9 cellular contexts compared by ENCODE assay signal in the genomic region with DNA sequence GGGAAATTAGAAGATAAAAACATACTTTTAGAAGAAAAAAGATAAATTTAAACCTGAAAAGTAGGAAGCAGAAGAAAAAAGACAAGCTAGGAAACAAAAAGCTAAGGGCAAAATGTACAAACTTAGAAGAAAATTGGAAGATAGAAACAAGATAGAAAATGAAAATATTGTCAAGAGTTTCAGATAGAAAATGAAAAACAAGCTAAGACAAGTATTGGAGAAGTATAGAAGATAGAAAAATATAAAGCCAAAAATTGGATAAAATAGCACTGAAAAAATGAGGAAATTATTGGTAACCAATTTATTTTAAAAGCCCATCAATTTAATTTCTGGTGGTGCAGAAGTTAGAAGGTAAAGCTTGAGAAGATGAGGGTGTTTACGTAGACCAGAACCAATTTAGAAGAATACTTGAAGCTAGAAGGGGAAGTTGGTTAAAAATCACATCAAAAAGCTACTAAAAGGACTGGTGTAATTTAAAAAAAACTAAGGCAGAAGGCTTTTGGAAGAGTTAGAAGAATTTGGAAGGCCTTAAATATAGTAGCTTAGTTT. TPM values are rescaled to one million over a fixed set of nuclear protein-coding genes. Genes with fewer than 3 reads are reported as not detected.
DNase-seq lines count a peak whose midpoint lies in the region; ATAC-seq and TF ChIP-seq lines count a peak whose summit lies in the region.
"Had no signal": no experiment of that assay in that cellular context is flagged by ENCODE, and none has a peak within 500 bp of the region (broad histone marks: within the 10 kb centered on the region; RNA-seq: fewer than 3 reads in every experiment).

No MANE protein-coding gene starts in this region.

- no peak for ATAC-seq in HG03469 (IDR thresholded peaks at IDR 0.05; ENCODE audit: unreplicated experiment)
- no peak for ATAC-seq in GM18502 (IDR thresholded peaks at IDR 0.05; ENCODE audit: poor library complexity, unreplicated experiment)

- DNase-seq in Caki2 (ENCODE audit: low read depth) (peak; percentile 34), esophagus squamous epithelium (lab: John Stamatoyannopoulos, UW) (no peak), retina (peak; percentile 28), SHP77 treated with DMSO at 0.1 percent for 48 hours (lab: John Stamatoyannopoulos, UW) (no peak), Ammon's horn (ENCODE audit: low spot score) (no peak)
- DNase-seq: activated B cell treated with CpG ODN at 0.5 μM for 24 hours had no signal

- H3K4me3 ChIP-seq in OCI-LY1 (ENCODE audit: low read depth, low read length, poor library complexity, severe bottlenecking) (peak overlapping the region; percentile 77), esophagus squamous epithelium (peak overlapping the region; percentile 47 to 96 (median 76))

- no peak overlapping the region for H2AFZ ChIP-seq in OCI-LY1 (ENCODE audit: low read length)

- intact Hi-C loops in esophagus squamous epithelium (cut with DNase I), result loop anchor here (2.0 kb wide), 1 partner anchor 77 kb away; a partner anchor contains a TSS

- H3K9me2 ChIP-seq in OCI-LY1 (ENCODE audit: low read depth, low read length), result no peaks in the 10 kb centered on the region

- H3K9me3 ChIP-seq in OCI-LY1 (ENCODE audit: low read length) (no peaks in the 10 kb centered on the region), esophagus squamous epithelium (no peaks in the 10 kb centered on the region)

- peak overlapping the region; percentile 95 for H3K4me2 ChIP-seq in OCI-LY1 (ENCODE audit: low read length)

- TF ChIP-seq CTCF in OCI-LY1 (IDR thresholded peaks at IDR 0.05; ENCODE audit: low read length) (no peak), esophagus squamous epithelium (IDR thresholded peaks at IDR 0.05) (no peak)

- peak overlapping the region; percentile 99 for H3K9ac ChIP-seq in OCI-LY1 (ENCODE audit: low read length)

- H3K79me2 ChIP-seq in OCI-LY1 (ENCODE audit: insufficient read depth, low read length), result peaks cover 59% of the 10 kb centered on the region

- H3K36me3 ChIP-seq in OCI-LY1 (ENCODE audit: insufficient read depth, low read length), result peaks cover 58% of the 10 kb centered on the region
- peaks cover 8 to 44% (median 32%) of the 10 kb centered on the region in 3 donors for H3K36me3 ChIP-seq in esophagus squamous epithelium

- peak overlapping the region; percentile 99 for H3K27ac ChIP-seq in OCI-LY1 (ENCODE audit: low read depth, low read length, poor library complexity, severe bottlenecking)
- H3K27ac ChIP-seq in esophagus squamous epithelium, result peak overlapping the region; percentile 95 to 100 (median 98)

- H3K27me3 ChIP-seq in OCI-LY1 (ENCODE audit: insufficient read depth, low read length) (no peaks in the 10 kb centered on the region), esophagus squamous epithelium (no peaks in the 10 kb centered on the region)

- peaks cover 57% of the 10 kb centered on the region for H3F3A ChIP-seq in OCI-LY1 (ENCODE audit: insufficient read depth, low read length)

- H4K20me1 ChIP-seq in OCI-LY1 (ENCODE audit: insufficient read depth, low read length), result no peaks in the 10 kb centered on the region

- no peak for TF ChIP-seq POLR2A in esophagus squamous epithelium (IDR thresholded peaks at IDR 0.05)

- peaks cover 53% of the 10 kb centered on the region for H3K4me1 ChIP-seq in OCI-LY1 (ENCODE audit: insufficient read depth, low read length, severe bottlenecking)
- peaks cover 19 to 44% (median 21%) of the 10 kb centered on the region in 3 donors for H3K4me1 ChIP-seq in esophagus squamous epithelium

- in situ Hi-C loops in Caki2 (cut with HindIII; ENCODE audit: low pct_unique_long_range_greater_than_20kb, low sequenced_read_pairs), result no loop called here

- 0% methylated on average over 1 of the region's 1 CpG for WGBS in esophagus squamous epithelium, 2 donors

RNA-seq across cellular contexts. Expression of a gene that starts 0.9 kb away (rescaled TPM):
- total RNA-seq in Caki2 (2014; rRNA removed; shearing (Covaris generic); ENCODE audit: low replicate concordance), result 107 and 234 TPM in 2 replicates
- over 10,000 TPM in 2 of 4 donors, 1,000 to 10,000 TPM in 2; 1,739 to 13,677 (median 9,435) TPM for total RNA-seq in esophagus squamous epithelium

RNA-seq across cellular contexts. Expression of a gene that starts 25.1 kb away (rescaled TPM):
- 42.2 and 58.0 TPM in 2 replicates for total RNA-seq in Caki2 (2014; rRNA removed; shearing (Covaris generic); ENCODE audit: low replicate concordance)
- 10 to 100 TPM; 40.6 to 63.3 (median 52.6) TPM for total RNA-seq in esophagus squamous epithelium

RNA-seq across cellular contexts. Expression of a gene that starts 58.4 kb away (rescaled TPM):
- 74.6 and 77.7 TPM in 2 replicates for total RNA-seq in Caki2 (2014; rRNA removed; shearing (Covaris generic); ENCODE audit: low replicate concordance)
- 10 to 100 TPM; 28.1 to 87.5 (median 54.0) TPM for total RNA-seq in esophagus squamous epithelium

Comparison
In these comparisons a context has a peak if more than half of its experiments do, and no peak if none do; other contexts are left out.
1. DNase-seq: peak in Caki2 (single experiment) and retina (single experiment); none in esophagus squamous epithelium (single experiment), SHP77 treated with DMSO at 0.1 percent for 48 hours (single experiment) and Ammon's horn (single experiment).